13 cellular contexts compared by ENCODE assay signal in the genomic region with DNA sequence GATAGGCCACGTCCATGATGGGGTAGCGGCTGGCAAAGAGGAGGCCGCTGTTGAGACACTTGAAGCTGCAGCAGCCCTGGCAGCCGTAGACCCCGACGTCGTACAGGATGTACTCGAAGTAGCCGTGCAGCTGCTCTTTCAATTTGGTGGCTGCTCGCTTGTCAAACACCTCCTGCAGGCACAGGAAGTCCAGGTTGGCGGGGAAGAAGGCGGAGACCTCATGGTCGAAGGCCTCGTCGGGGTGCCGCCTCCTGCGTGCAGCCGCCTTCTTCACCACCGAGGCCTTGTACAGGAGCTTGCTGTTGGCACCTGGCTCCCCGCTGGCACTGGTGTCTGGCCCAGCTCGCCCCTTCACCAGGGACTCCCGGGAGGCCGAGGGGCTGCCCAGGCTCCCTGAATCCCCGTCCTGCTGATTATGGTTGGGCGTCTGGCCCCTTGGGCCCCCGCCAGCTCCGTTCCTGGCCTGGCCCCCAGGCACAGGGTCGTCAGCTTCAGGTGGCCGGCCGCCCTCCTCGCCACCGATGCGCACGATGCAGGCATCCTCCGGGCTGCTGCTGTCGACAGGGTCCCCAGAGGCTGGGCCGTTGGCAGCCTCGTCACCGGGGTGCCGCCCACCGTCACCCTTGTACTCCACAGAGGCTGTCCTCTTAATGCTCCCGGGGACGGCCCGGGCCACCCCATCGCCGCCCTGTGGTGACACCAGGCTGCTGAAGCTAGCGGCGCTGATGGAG.
A peak's percentile ranks its signal among the peaks of the same experiment; 100 is the strongest.
DNase-seq lines count a peak whose midpoint lies in the region; ATAC-seq lines count a peak whose summit lies in the region.
"Had no signal": no experiment of that assay in that cellular context is flagged by ENCODE, and none has a peak within 500 bp of the region (broad histone marks: within the 10 kb centered on the region; RNA-seq: fewer than 3 reads in every experiment).

No MANE protein-coding gene starts in this region.

- no peaks in the 10 kb centered on the region for H3K9me3 Mint-ChIP-seq in activated T-helper 1 cell treated with anti-CD3 and anti-CD28 coated beads, Interleukin-12 subunit alpha, Interleukin-12 subunit beta, Interleukin-2, Interleukin-4 antibody, amounts not matched to agents 30 ng/mL and 10 ng/mL and 1 ng/mL, durations not matched to agents 14 hours and 24 hours and 36 hours
- H3K9me3 Mint-ChIP-seq in natural killer cell treated with Interleukin-12 subunit alpha and Interleukin-12 subunit beta and Interleukin-15 and Interleukin-18, amount 100 ng/mL, for 72 hours, result no peaks in the 10 kb centered on the region
- H3K9me3 Mint-ChIP-seq: HFFc6 had no signal

- H3K4me1 Mint-ChIP-seq in activated T-helper 1 cell treated with anti-CD3 and anti-CD28 coated beads, Interleukin-12 subunit alpha, Interleukin-12 subunit beta, Interleukin-2, Interleukin-4 antibody, amounts not matched to agents 30 ng/mL and 10 ng/mL and 1 ng/mL, durations not matched to agents 14 hours and 24 hours and 36 hours (ENCODE audit: low read depth), result peaks cover 35% of the 10 kb centered on the region
- H3K4me1 Mint-ChIP-seq in natural killer cell treated with Interleukin-12 subunit alpha and Interleukin-12 subunit beta and Interleukin-15 and Interleukin-18, amount 100 ng/mL, for 72 hours (ENCODE audit: low read depth in 2 of 2), result peaks cover 22 to 37% of the 10 kb centered on the region in 2 donors

- DNase-seq in activated CD4-positive, alpha-beta T cell treated with anti-CD3 and anti-CD28 coated beads for 1 hour, result peak; percentile 19
- no peak for DNase-seq in activated CD4-positive, alpha-beta T cell treated with anti-CD3 and anti-CD28 coated beads, Interleukin-2, amount 50 U/mL, for 4 hours
- peak; percentile 9 for DNase-seq in NCI-H345 treated with DMSO at 0.1 percent for 48 hours (lab: John Stamatoyannopoulos, UW; ENCODE audit: unreplicated experiment)
- DNase-seq in activated T-helper 1 cell treated with anti-CD3 and anti-CD28 coated beads, Interleukin-12 subunit alpha, Interleukin-12 subunit beta, Interleukin-2, Interleukin-4 antibody, amounts not matched to agents 30 ng/mL and 10 ng/mL and 1 ng/mL, durations not matched to agents 14 hours and 24 hours and 36 hours (ENCODE audit: low spot score), result peak; percentile 28
- no peak for DNase-seq in natural killer cell treated with Interleukin-12 subunit alpha and Interleukin-12 subunit beta and Interleukin-15 and Interleukin-18, amount 100 ng/mL, for 72 hours (ENCODE audit: low spot score)
- no peak for DNase-seq in NCI-H1436 (lab: John Stamatoyannopoulos, UW)
- DNase-seq: DMS79 treated with DMSO at 0.1 percent for 48 hours, gastrocnemius medialis, HFFc6, NCI-H82, WERI-Rb-1 had no signal

- no peak overlapping the region for H3K27ac Mint-ChIP-seq in activated T-helper 1 cell treated with anti-CD3 and anti-CD28 coated beads, Interleukin-12 subunit alpha, Interleukin-12 subunit beta, Interleukin-2, Interleukin-4 antibody, amounts not matched to agents 30 ng/mL and 10 ng/mL and 1 ng/mL, durations not matched to agents 14 hours and 24 hours and 36 hours
- H3K27ac Mint-ChIP-seq in natural killer cell treated with Interleukin-12 subunit alpha and Interleukin-12 subunit beta and Interleukin-15 and Interleukin-18, amount 100 ng/mL, for 72 hours, result no peak overlapping the region
- H3K27ac Mint-ChIP-seq: HFFc6 had no signal

- peaks cover 45% of the 10 kb centered on the region for H3K27me3 Mint-ChIP-seq in activated T-helper 1 cell treated with anti-CD3 and anti-CD28 coated beads, Interleukin-12 subunit alpha, Interleukin-12 subunit beta, Interleukin-2, Interleukin-4 antibody, amounts not matched to agents 30 ng/mL and 10 ng/mL and 1 ng/mL, durations not matched to agents 14 hours and 24 hours and 36 hours (ENCODE audit: insufficient read depth)
- peaks cover 5% of the 10 kb centered on the region in 2 donors for H3K27me3 Mint-ChIP-seq in natural killer cell treated with Interleukin-12 subunit alpha and Interleukin-12 subunit beta and Interleukin-15 and Interleukin-18, amount 100 ng/mL, for 72 hours

- peak overlapping the region; percentile 29 for H3K4me3 Mint-ChIP-seq in activated T-helper 1 cell treated with anti-CD3 and anti-CD28 coated beads, Interleukin-12 subunit alpha, Interleukin-12 subunit beta, Interleukin-2, Interleukin-4 antibody, amounts not matched to agents 30 ng/mL and 10 ng/mL and 1 ng/mL, durations not matched to agents 14 hours and 24 hours and 36 hours
- peak overlapping the region; percentile 55 for H3K4me3 Mint-ChIP-seq in natural killer cell treated with Interleukin-12 subunit alpha and Interleukin-12 subunit beta and Interleukin-15 and Interleukin-18, amount 100 ng/mL, for 72 hours
- H3K4me3 Mint-ChIP-seq: HFFc6 had no signal

- intact Hi-C loops in activated T-helper 1 cell treated with anti-CD3 and anti-CD28 coated beads, Interleukin-12 subunit alpha, Interleukin-12 subunit beta, Interleukin-2, Interleukin-4 antibody, amounts not matched to agents 30 ng/mL and 10 ng/mL and 1 ng/mL, durations not matched to agents 14 hours and 24 hours and 36 hours (cut with micrococcal nuclease), result no loop called here

- ATAC-seq in natural killer cell treated with Interleukin-12 subunit alpha and Interleukin-12 subunit beta and Interleukin-15 and Interleukin-18, amount 100 ng/mL, for 72 hours, result peak; percentile 46 to 59
- ATAC-seq in GM19324 (IDR thresholded peaks at IDR 0.05; ENCODE audit: low FRiP score, unreplicated experiment) (no peak), GM21529 (IDR thresholded peaks at IDR 0.05; ENCODE audit: unreplicated experiment) (no peak)
- ATAC-seq: gastrocnemius medialis had no signal

- H3K36me3 Mint-ChIP-seq in activated T-helper 1 cell treated with anti-CD3 and anti-CD28 coated beads, Interleukin-12 subunit alpha, Interleukin-12 subunit beta, Interleukin-2, Interleukin-4 antibody, amounts not matched to agents 30 ng/mL and 10 ng/mL and 1 ng/mL, durations not matched to agents 14 hours and 24 hours and 36 hours (ENCODE audit: low read depth), result no peaks in the 10 kb centered on the region
- no peaks in the 10 kb centered on the region for H3K36me3 Mint-ChIP-seq in natural killer cell treated with Interleukin-12 subunit alpha and Interleukin-12 subunit beta and Interleukin-15 and Interleukin-18, amount 100 ng/mL, for 72 hours

Comparison
In these comparisons a context has a peak if more than half of its experiments do, and no peak if none do; other contexts are left out.
1. DNase-seq: peak in activated CD4-positive, alpha-beta T cell treated with anti-CD3 and anti-CD28 coated beads for 1 hour (single experiment), NCI-H345 treated with DMSO at 0.1 percent for 48 hours (single experiment) and activated T-helper 1 cell treated with anti-CD3 and anti-CD28 coated beads, Interleukin-12 subunit alpha, Interleukin-12 subunit beta, Interleukin-2, Interleukin-4 antibody, amounts not matched to agents 30 ng/mL and 10 ng/mL and 1 ng/mL, durations not matched to agents 14 hours and 24 hours and 36 hours (single experiment); none in activated CD4-positive, alpha-beta T cell treated with anti-CD3 and anti-CD28 coated beads, Interleukin-2, amount 50 U/mL, for 4 hours (0 of 2), natural killer cell treated with Interleukin-12 subunit alpha and Interleukin-12 subunit beta and Interleukin-15 and Interleukin-18, amount 100 ng/mL, for 72 hours (single experiment) and NCI-H1436 (single experiment).
2. ATAC-seq: peak in natural killer cell treated with Interleukin-12 subunit alpha and Interleukin-12 subunit beta and Interleukin-15 and Interleukin-18, amount 100 ng/mL, for 72 hours (2 of 2); none in GM19324 (single experiment) and GM21529 (single experiment).